Comparison of ENCODE assay signal across 1 cellular context in the genomic region with DNA sequence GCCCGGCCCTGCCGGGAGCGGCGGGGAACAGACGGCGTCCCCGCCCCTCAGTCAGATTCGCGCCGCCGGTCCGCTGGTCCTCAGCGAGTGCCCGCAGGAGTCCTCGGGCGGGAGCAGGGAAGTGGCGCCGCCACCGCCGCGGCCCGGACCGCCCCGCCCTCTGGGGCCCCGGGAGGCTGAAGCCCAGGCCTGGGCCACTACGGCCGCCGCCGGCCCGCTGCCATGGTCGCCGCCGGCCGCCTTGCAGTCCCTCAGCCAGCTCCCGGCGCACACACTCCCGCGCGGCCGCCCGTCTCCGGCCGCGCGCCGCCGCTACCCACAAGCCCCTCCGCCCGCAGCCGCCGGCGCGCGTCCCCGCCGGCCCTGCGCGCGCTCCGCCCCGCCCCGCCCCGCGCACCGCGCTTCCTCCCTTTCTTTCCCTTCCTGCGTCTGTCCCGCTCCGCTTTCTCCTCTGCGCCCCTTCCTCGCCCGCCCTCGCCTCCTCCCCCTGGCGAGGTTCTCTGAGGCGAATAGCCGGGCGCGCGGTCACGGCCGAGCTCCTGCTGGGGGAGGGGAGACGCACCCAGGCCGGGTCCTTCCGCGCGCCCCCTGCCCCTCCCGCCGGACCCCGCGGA.
TF ChIP-seq lines count a peak whose summit lies in the region.

Gene ROCK2 (minus strand): TSS at position 295 of the 614 bp plus-strand sequence. CDS start 500 bp downstream, outside the sequence.

TF ChIP-seq in HCT116, 20 proteins besides CTCF, POLR2A, EP300 and RAD21 (continued from another document):
- TF ChIP-seq ZBTB33 (IDR thresholded peaks at IDR 0.05; ENCODE audit: extremely low read depth, insufficient replicate concordance, low read length) (no peak), SIN3A (IDR thresholded peaks at IDR 0.05; ENCODE audit: low read depth) (peak; percentile 5; the same call in 1 of the 2 replicates), EGR1 (IDR thresholded peaks at IDR 0.05; ENCODE audit: low read depth) (no peak), ZNF274 (IDR thresholded peaks at IDR 0.05; ENCODE audit: low read depth, low read length) (no peak), ATF3 (IDR thresholded peaks at IDR 0.05) (no peak), CEBPB (IDR thresholded peaks at IDR 0.05; ENCODE audit: low read depth) (no peak), SRF (IDR thresholded peaks at IDR 0.05; ENCODE audit: low read depth) (no peak), EZH2phosphoT487 (IDR thresholded peaks at IDR 0.05; ENCODE audit: borderline replicate concordance) (no peak), CBX3 (IDR thresholded peaks at IDR 0.05; ENCODE audit: low read depth) (no peak)
